1 cellular context compared by ENCODE assay signal in genomic region chr11:18785416-18785815, GRCh38.
TF ChIP-seq lines count a peak whose summit lies in the region.

No MANE protein-coding gene starts in this region.

TF ChIP-seq in GM23338, 12 proteins besides CTCF, POLR2A, EP300 and RAD21 (continued from another document):
- TF ChIP-seq EZH2 (IDR thresholded peaks at IDR 0.05; ENCODE audit: low read depth, unreplicated experiment) = no peak
- no peak for TF ChIP-seq POLR2AphosphoS5 (IDR thresholded peaks at IDR 0.05; ENCODE audit: low read depth)
- TF ChIP-seq CREB1 (CRISPR knock-in tag; IDR thresholded peaks at IDR 0.05; ENCODE audit: low read depth) = no peak
- TF ChIP-seq EZH2phosphoT487 (IDR thresholded peaks at IDR 0.05; ENCODE audit: unreplicated experiment) = no peak
- TF ChIP-seq ZNF462 (CRISPR knock-in tag; IDR thresholded peaks at IDR 0.05) = no peak
TF ChIP-seq in GM23338: peak in this region for 0.
